ENCODE assay signal across 1 cellular context in the genomic region with DNA sequence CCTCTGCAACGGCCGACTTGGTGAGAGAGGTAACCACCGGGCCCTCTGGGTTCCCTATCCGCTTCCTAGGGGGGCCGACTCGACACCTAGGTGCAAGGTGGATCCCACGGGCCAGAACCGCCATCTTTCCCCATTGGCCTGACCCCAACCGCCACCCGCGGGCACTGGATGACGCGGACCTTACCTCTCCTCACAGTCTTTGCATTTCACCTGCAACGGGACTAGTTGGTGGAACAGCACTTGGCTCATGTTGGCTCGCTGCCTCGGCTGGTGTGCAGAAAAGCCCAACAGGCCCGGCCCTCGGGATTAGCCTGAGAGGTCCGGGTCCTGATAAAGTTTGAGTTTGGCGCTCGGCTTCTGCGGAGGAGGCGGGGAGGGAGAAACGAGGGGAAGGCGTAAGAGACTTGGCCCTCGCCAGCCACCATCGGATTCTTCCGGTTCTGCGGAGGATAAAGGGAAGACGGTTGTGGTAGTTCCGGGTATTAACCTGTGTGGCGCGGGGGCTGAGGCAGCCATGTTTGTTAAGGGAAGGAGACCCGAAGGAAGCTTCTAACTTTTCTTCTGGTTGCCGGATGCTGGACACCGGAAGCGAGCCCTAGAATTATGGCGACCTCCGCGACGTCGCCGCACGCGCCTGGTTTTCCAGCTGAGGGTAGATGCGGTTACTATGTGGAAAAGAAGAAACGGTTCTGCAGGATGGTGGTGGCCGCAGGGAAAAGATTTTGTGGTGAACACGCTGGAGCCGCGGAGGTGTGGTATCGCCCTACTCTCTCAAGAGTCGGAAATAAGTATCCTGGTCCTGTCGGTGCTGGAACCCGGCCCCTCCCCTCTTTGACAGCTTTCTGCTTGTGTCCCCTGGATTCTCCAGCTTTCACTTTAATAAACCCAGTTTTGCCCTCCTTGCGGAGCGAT.
TF ChIP-seq lines count a peak whose summit lies in the region.

TSS of gene SASS6 (minus strand) at position 365 of the 912 bp plus-strand sequence. CDS start at position 249, 116 bp downstream.
A gene with protein sequence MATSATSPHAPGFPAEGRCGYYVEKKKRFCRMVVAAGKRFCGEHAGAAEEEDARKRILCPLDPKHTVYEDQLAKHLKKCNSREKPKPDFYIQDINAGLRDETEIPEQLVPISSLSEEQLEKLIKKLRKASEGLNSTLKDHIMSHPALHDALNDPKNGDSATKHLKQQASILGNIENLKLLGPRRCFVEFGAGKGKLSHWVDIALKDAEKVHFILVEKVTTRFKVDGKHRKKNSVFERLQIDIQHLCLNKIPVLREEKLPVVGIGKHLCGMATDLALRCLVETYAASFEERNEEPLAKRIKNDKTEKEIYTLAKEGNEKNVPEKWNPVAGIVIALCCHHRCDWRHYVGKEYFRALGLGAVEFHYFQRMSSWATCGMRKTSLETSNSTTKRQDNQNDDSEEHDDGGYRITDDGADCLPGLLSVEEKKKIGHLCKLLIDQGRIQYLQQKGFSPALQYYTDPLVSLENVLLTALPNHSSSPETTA (plus strand): TSS at position 598 of the 912 bp plus-strand sequence. CDS start 6 bp downstream, at position 604.

TF ChIP-seq in HepG2, 621 proteins besides CTCF, POLR2A, EP300 and RAD21 (continued from another document and continues in another):
- TF ChIP-seq, protein P1, sequence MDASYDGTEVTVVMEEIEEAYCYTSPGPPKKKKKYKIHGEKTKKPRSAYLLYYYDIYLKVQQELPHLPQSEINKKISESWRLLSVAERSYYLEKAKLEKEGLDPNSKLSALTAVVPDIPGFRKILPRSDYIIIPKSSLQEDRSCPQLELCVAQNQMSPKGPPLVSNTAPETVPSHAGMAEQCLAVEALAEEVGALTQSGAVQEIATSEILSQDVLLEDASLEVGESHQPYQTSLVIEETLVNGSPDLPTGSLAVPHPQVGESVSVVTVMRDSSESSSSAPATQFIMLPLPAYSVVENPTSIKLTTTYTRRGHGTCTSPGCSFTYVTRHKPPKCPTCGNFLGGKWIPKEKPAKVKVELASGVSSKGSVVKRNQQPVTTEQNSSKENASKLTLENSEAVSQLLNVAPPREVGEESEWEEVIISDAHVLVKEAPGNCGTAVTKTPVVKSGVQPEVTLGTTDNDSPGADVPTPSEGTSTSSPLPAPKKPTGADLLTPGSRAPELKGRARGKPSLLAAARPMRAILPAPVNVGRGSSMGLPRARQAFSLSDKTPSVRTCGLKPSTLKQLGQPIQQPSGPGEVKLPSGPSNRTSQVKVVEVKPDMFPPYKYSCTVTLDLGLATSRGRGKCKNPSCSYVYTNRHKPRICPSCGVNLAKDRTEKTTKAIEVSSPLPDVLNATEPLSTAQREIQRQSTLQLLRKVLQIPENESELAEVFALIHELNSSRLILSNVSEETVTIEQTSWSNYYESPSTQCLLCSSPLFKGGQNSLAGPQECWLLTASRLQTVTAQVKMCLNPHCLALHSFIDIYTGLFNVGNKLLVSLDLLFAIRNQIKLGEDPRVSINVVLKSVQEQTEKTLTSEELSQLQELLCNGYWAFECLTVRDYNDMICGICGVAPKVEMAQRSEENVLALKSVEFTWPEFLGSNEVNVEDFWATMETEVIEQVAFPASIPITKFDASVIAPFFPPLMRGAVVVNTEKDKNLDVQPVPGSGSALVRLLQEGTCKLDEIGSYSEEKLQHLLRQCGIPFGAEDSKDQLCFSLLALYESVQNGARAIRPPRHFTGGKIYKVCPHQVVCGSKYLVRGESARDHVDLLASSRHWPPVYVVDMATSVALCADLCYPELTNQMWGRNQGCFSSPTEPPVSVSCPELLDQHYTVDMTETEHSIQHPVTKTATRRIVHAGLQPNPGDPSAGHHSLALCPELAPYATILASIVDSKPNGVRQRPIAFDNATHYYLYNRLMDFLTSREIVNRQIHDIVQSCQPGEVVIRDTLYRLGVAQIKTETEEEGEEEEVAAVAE (CRISPR knock-in tag; IDR thresholded peaks at IDR 0.05; ENCODE audit: borderline replicate concordance) = no peak; the same call in 1 of the 2 replicates
- peak; percentile 63; the same call in 1 of the 2 replicates for TF ChIP-seq SMAD3 (CRISPR knock-in tag; IDR thresholded peaks at IDR 0.05)
- 0 out of 2 replicates have a peak, but pooled peaks have one; percentile 26 for TF ChIP-seq NFAT5 (CRISPR knock-in tag; IDR thresholded peaks at IDR 0.05)
- no peak for TF ChIP-seq TAF15 (IDR thresholded peaks at IDR 0.05; ENCODE audit: low read depth, low read length, poor library complexity, severe bottlenecking)
- TF ChIP-seq GATAD1 (CRISPR knock-in tag; IDR thresholded peaks at IDR 0.05) = peak; percentile 95
- TF ChIP-seq DPF2 (CRISPR knock-in tag; IDR thresholded peaks at IDR 0.05; ENCODE audit: borderline replicate concordance, low read depth) = no peak
- TF ChIP-seq, protein P2, sequence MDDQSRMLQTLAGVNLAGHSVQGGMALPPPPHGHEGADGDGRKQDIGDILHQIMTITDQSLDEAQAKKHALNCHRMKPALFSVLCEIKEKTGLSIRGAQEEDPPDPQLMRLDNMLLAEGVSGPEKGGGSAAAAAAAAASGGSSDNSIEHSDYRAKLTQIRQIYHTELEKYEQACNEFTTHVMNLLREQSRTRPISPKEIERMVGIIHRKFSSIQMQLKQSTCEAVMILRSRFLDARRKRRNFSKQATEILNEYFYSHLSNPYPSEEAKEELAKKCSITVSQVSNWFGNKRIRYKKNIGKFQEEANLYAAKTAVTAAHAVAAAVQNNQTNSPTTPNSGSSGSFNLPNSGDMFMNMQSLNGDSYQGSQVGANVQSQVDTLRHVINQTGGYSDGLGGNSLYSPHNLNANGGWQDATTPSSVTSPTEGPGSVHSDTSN (CRISPR knock-in tag; IDR thresholded peaks at IDR 0.05; ENCODE audit: borderline replicate concordance) = no peak
- TF ChIP-seq SRY (CRISPR knock-in tag; IDR thresholded peaks at IDR 0.05) = no peak
- TF ChIP-seq, protein P3, sequence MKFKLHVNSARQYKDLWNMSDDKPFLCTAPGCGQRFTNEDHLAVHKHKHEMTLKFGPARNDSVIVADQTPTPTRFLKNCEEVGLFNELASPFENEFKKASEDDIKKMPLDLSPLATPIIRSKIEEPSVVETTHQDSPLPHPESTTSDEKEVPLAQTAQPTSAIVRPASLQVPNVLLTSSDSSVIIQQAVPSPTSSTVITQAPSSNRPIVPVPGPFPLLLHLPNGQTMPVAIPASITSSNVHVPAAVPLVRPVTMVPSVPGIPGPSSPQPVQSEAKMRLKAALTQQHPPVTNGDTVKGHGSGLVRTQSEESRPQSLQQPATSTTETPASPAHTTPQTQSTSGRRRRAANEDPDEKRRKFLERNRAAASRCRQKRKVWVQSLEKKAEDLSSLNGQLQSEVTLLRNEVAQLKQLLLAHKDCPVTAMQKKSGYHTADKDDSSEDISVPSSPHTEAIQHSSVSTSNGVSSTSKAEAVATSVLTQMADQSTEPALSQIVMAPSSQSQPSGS (CRISPR knock-in tag; IDR thresholded peaks at IDR 0.05) = peak; percentile 69; the same call in 1 of the 2 replicates
- TF ChIP-seq MLXIP (CRISPR knock-in tag; IDR thresholded peaks at IDR 0.05; ENCODE audit: borderline replicate concordance) = 0 out of 2 replicates have a peak, but pooled peaks have one; percentile 58
- peak; percentile 91 for TF ChIP-seq PHF8 (CRISPR knock-in tag; IDR thresholded peaks at IDR 0.05)
- TF ChIP-seq ZKSCAN1 (IDR thresholded peaks at IDR 0.05; ENCODE audit: low read length) = no peak
- TF ChIP-seq, protein P4, sequence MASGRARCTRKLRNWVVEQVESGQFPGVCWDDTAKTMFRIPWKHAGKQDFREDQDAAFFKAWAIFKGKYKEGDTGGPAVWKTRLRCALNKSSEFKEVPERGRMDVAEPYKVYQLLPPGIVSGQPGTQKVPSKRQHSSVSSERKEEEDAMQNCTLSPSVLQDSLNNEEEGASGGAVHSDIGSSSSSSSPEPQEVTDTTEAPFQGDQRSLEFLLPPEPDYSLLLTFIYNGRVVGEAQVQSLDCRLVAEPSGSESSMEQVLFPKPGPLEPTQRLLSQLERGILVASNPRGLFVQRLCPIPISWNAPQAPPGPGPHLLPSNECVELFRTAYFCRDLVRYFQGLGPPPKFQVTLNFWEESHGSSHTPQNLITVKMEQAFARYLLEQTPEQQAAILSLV (CRISPR knock-in tag; IDR thresholded peaks at IDR 0.05; ENCODE audit: borderline replicate concordance) = peak; percentile 82; the same call in 1 of the 2 replicates
- TF ChIP-seq, protein P5, sequence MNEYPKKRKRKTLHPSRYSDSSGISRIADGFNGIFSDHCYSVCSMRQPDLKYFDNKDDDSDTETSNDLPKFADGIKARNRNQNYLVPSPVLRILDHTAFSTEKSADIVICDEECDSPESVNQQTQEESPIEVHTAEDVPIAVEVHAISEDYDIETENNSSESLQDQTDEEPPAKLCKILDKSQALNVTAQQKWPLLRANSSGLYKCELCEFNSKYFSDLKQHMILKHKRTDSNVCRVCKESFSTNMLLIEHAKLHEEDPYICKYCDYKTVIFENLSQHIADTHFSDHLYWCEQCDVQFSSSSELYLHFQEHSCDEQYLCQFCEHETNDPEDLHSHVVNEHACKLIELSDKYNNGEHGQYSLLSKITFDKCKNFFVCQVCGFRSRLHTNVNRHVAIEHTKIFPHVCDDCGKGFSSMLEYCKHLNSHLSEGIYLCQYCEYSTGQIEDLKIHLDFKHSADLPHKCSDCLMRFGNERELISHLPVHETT (CRISPR knock-in tag; conservative IDR thresholded peaks at IDR 0.05) = peak; percentile 86
- TF ChIP-seq PREB (CRISPR knock-in tag; IDR thresholded peaks at IDR 0.05) = no peak
- peak; percentile 99 for TF ChIP-seq SAP130 (CRISPR knock-in tag; IDR thresholded peaks at IDR 0.05; ENCODE audit: low read depth)
- TF ChIP-seq SUZ12 (IDR thresholded peaks at IDR 0.05; ENCODE audit: low read depth, low read length) = no peak
- TF ChIP-seq TSC22D2 (CRISPR knock-in tag; IDR thresholded peaks at IDR 0.05; ENCODE audit: borderline replicate concordance) = no peak
- 0 out of 2 replicates have a peak, but pooled peaks have one; percentile 48 for TF ChIP-seq MIXL1 (CRISPR knock-in tag; IDR thresholded peaks at IDR 0.05)
- no peak; the same call in 1 of the 2 replicates for TF ChIP-seq MIER3 (CRISPR knock-in tag; IDR thresholded peaks at IDR 0.05; ENCODE audit: borderline replicate concordance)
- TF ChIP-seq SP1 (IDR thresholded peaks at IDR 0.05) = no peak
- no peak for TF ChIP-seq SP1 (CRISPR knock-in tag; IDR thresholded peaks at IDR 0.05)
